Comparison of ENCODE assay signal across 15 cellular contexts in the genomic region with DNA sequence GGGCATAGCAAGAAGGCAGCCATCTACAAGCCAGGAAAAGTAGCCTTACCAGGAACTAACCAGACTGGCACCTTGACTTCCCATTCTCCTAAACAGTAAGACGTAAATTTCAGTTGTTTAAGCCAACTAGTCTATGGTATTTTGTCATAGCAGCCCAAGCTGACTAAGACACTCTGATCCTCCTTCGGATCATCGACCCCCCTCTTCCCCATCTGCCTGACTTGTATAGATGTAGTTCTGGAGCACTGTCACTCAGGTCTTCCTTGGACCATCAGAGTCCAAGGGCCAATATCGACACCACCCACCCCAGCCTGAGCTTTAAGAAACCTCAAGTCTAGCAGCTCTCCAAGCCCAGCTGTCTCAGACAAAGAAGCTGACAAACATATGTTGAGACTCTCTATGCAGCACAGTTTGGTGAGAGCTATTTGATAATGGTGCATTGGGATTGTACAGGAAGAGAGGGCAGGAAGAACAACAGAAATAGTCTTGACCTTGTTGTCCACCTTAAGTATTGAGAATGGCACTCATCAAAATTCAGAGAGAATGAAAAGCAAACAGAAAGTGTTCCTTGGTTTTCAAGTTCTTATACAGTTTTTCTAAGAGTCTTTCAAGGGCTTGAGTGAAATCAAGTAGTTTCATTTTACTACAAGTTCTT.
DNase-seq lines count a peak whose midpoint lies in the region; ATAC-seq and TF ChIP-seq lines count a peak whose summit lies in the region.
"Had no signal": no experiment of that assay in that cellular context is flagged by ENCODE, and none has a peak within 500 bp of the region (broad histone marks: within the 10 kb centered on the region; RNA-seq: fewer than 3 reads in every experiment).

No MANE protein-coding gene starts in this region.

- H3K27ac ChIP-seq in RWPE2 (ENCODE audit: poor library complexity, severe bottlenecking) (peak overlapping the region; percentile 65), muscle layer of colon (ENCODE audit: low read depth, low read length) (peak overlapping the region; percentile 15)

- TF ChIP-seq POLR2A in GM18505 (IDR thresholded peaks at IDR 0.05; ENCODE audit: borderline replicate concordance, extremely low read depth, insufficient read depth, insufficient read length) = no peak

- no peak overlapping the region for H3K9ac ChIP-seq in muscle layer of colon (ENCODE audit: low read length)

- no peak for DNase-seq in RWPE2 (ENCODE audit: low spot score)
- DNase-seq in SW480 (ENCODE audit: low spot score) = no peak
- no peak for DNase-seq in mucosa of gallbladder (ENCODE audit: low spot score)
- DNase-seq in activated CD4-positive, alpha-beta T cell treated with anti-CD3 and anti-CD28 coated beads, Interleukin-2, amount 50 U/mL, for 4 hours = no peak
- no peak for DNase-seq in left colon
- DNase-seq: BE2C; body of pancreas; NCI-H2081; occipital lobe; OCI-M1; stimulated activated naive CD8-positive, alpha-beta T cell treated with anti-CD3 and anti-CD28 coated beads, Interleukin-15, Interleukin-2, amounts not matched to agents 100 U/mL and 50 U/mL, for 24 hours; T1000 had no signal

- peak; percentile 8 for ATAC-seq in GM18505 (IDR thresholded peaks at IDR 0.05; ENCODE audit: unreplicated experiment)
- ATAC-seq in GM21619 (IDR thresholded peaks at IDR 0.05; ENCODE audit: unreplicated experiment) = peak; percentile 15
- ATAC-seq in RWPE2 (ENCODE audit: low read depth) = no peak
- no peak for ATAC-seq in left colon
- ATAC-seq: stimulated activated naive CD8-positive, alpha-beta T cell treated with anti-CD3 and anti-CD28 coated beads, Interleukin-15, Interleukin-2, amounts not matched to agents 100 U/mL and 50 U/mL, for 24 hours had no signal

- H3K9me3 ChIP-seq in RWPE2 (ENCODE audit: severe bottlenecking) = no peaks in the 10 kb centered on the region
- H3K9me3 ChIP-seq in muscle layer of colon (ENCODE audit: low read length) = no peaks in the 10 kb centered on the region
- H3K9me3 ChIP-seq: BE2C, body of pancreas had no signal

- H3K36me3 ChIP-seq in RWPE2 (ENCODE audit: low read depth) (no peaks in the 10 kb centered on the region), muscle layer of colon (ENCODE audit: insufficient read depth, low read length) (no peaks in the 10 kb centered on the region)
- H3K36me3 ChIP-seq: BE2C had no signal

- intact Hi-C loops in left colon (cut with DNase I, micrococcal nuclease) = no loop called here

- H3K4me1 ChIP-seq in RWPE2 (ENCODE audit: insufficient read depth, poor library complexity, severe bottlenecking) (peaks cover 27% of the 10 kb centered on the region), muscle layer of colon (ENCODE audit: insufficient read depth, low read length) (peaks cover 48% of the 10 kb centered on the region)
- H3K4me1 ChIP-seq: BE2C had no signal

- H3K27me3 ChIP-seq in RWPE2 (ENCODE audit: insufficient read depth, poor library complexity, severe bottlenecking) = no peaks in the 10 kb centered on the region
- no peaks in the 10 kb centered on the region for H3K27me3 ChIP-seq in muscle layer of colon (ENCODE audit: control insufficient read depth in 1 of 2, insufficient read depth in 2 of 2, low read length in 2 of 2)
- H3K27me3 ChIP-seq: body of pancreas had no signal

- no peak for TF ChIP-seq CTCF in RWPE2 (IDR thresholded peaks at IDR 0.05; ENCODE audit: poor library complexity, severe bottlenecking)

- H3K4me3 ChIP-seq in RWPE2 (ENCODE audit: severe bottlenecking) = no peak overlapping the region
- H3K4me3 ChIP-seq in muscle layer of colon (ENCODE audit: low read depth in 1 of 2, low read length in 2 of 2) = no peak overlapping the region
- H3K4me3 ChIP-seq: body of pancreas had no signal

Comparison
In these comparisons a context has a peak if more than half of its experiments do, and no peak if none do; other contexts are left out.
1. ATAC-seq: peak in GM18505 (single experiment) and GM21619 (single experiment); none in RWPE2 (single experiment) and left colon (single experiment).